ENCODE assay signal across 23 cellular contexts in genomic region chr18:39681061-39681460, GRCh38.
DNase-seq lines count a peak whose midpoint lies in the region; ATAC-seq and TF ChIP-seq lines count a peak whose summit lies in the region.
"Had no signal": no experiment of that assay in that cellular context is flagged by ENCODE, and none has a peak within 500 bp of the region (broad histone marks: within the 10 kb centered on the region; RNA-seq: fewer than 3 reads in every experiment).

No MANE protein-coding gene starts in this region.

- no peak for ATAC-seq in GM18498 (IDR thresholded peaks at IDR 0.05; ENCODE audit: unreplicated experiment)
- ATAC-seq: left colon, upper lobe of right lung had no signal

- H3K27ac ChIP-seq in VCaP = no peak overlapping the region
- no peak overlapping the region for H3K27ac ChIP-seq in thyroid gland
- no peak overlapping the region for H3K27ac ChIP-seq in esophagus squamous epithelium
- H3K27ac ChIP-seq: dorsolateral prefrontal cortex, upper lobe of right lung had no signal

- TF ChIP-seq CTCF in VCaP (conservative IDR thresholded peaks at IDR 0.05) (peak; percentile 19; the same call in 1 of the 2 replicates), thyroid gland (IDR thresholded peaks at IDR 0.05) (peak in 4 of 6 experiments; percentile 23 to 51 (median 44)), esophagus squamous epithelium (IDR thresholded peaks at IDR 0.05) (no peak), lower leg skin (IDR thresholded peaks at IDR 0.05) (no peak)

- no peaks in the 10 kb centered on the region for H3K4me1 ChIP-seq in thyroid gland
- peaks cover 0 to 7% (median 0%) of the 10 kb centered on the region in 3 donors for H3K4me1 ChIP-seq in esophagus squamous epithelium
- H3K4me1 ChIP-seq: upper lobe of right lung had no signal

- peak; percentile 55 for DNase-seq in NCI-H748 (lab: John Stamatoyannopoulos, UW; ENCODE audit: unreplicated experiment)
- DNase-seq in NCI-H748 treated with DMSO at 0.1 percent for 48 hours (lab: John Stamatoyannopoulos, UW) = no peak
- DNase-seq in NCI-H146 treated with DMSO at 0.1 percent for 48 hours (lab: John Stamatoyannopoulos, UW; ENCODE audit: unreplicated experiment) = peak; percentile 70
- peak; percentile 6 to 27 for DNase-seq in thyroid gland
- no peak for DNase-seq in esophagus squamous epithelium (lab: John Stamatoyannopoulos, UW)
- DNase-seq in lower leg skin (ENCODE audit: low spot score in 2 of 2) = no peak
- DNase-seq: activated B cell treated with CpG ODN at 0.5 μM for 24 hours; anterior cingulate cortex; central memory CD4-positive, alpha-beta T cell; DMS79 treated with DMSO at 0.1 percent for 48 hours; dorsolateral prefrontal cortex; H9; left colon; mesendoderm; NCI-H2029 treated with DMSO at 0.1 percent for 48 hours; NCI-H524 treated with DMSO at 0.1 percent for 48 hours; small intestine; stimulated activated CD4-positive, alpha-beta T cell treated with anti-CD3 and anti-CD28 coated beads, Interleukin-1b, Interleukin-23, amount 100 ng/mL, for 48 hours; substantia nigra; SW 1271; upper lobe of right lung had no signal

- TF ChIP-seq POLR2A in thyroid gland (IDR thresholded peaks at IDR 0.05) (no peak), esophagus squamous epithelium (IDR thresholded peaks at IDR 0.05) (no peak), lower leg skin (IDR thresholded peaks at IDR 0.05) (no peak)

- intact Hi-C loops in thyroid gland (cut with DNase I) = no loop called here
- intact Hi-C loops in esophagus squamous epithelium (cut with DNase I) = no loop called here
- intact Hi-C loops in lower leg skin (cut with DNase I; ENCODE audit: low total_unique reads) = no loop called here

- H3K27me3 ChIP-seq in thyroid gland (no peaks in the 10 kb centered on the region), esophagus squamous epithelium (no peaks in the 10 kb centered on the region)
- H3K27me3 ChIP-seq: dorsolateral prefrontal cortex, upper lobe of right lung had no signal

- WGBS in thyroid gland, 2 donors = 30 to 43% methylated on average over 4 of the region's 4 CpGs
- 58 to 64% methylated on average over 4 of the region's 4 CpGs for WGBS in esophagus squamous epithelium, 2 donors
- 67 to 73% methylated on average over 4 of the region's 4 CpGs for WGBS in lower leg skin, 2 donors

- no peaks in the 10 kb centered on the region for H3K9me3 ChIP-seq in thyroid gland
- no peaks in the 10 kb centered on the region for H3K9me3 ChIP-seq in esophagus squamous epithelium
- H3K9me3 ChIP-seq: upper lobe of right lung had no signal

- H3K36me3 ChIP-seq in thyroid gland = no peaks in the 10 kb centered on the region
- H3K36me3 ChIP-seq in esophagus squamous epithelium = no peaks in the 10 kb centered on the region
- H3K36me3 ChIP-seq: upper lobe of right lung had no signal

- H3K4me3 ChIP-seq in thyroid gland (replicated peaks in 1 of 3) (no peak overlapping the region), esophagus squamous epithelium (no peak overlapping the region), lower leg skin (ENCODE audit: low read depth, poor library complexity, severe bottlenecking) (no peak overlapping the region)
- H3K4me3 ChIP-seq: dorsolateral prefrontal cortex, upper lobe of right lung had no signal

Comparison
In these comparisons a context has a peak if more than half of its experiments do, and no peak if none do; other contexts are left out.
1. DNase-seq: peak in NCI-H748 (single experiment), NCI-H146 treated with DMSO at 0.1 percent for 48 hours (single experiment) and thyroid gland (2 of 2); none in NCI-H748 treated with DMSO at 0.1 percent for 48 hours (single experiment), esophagus squamous epithelium (single experiment) and lower leg skin (0 of 2).
2. CTCF ChIP-seq: peak in VCaP (single experiment) and thyroid gland (4 of 6); none in esophagus squamous epithelium (0 of 6) and lower leg skin (0 of 3).